ENCODE assay signal across 21 cellular contexts in the genomic region with DNA sequence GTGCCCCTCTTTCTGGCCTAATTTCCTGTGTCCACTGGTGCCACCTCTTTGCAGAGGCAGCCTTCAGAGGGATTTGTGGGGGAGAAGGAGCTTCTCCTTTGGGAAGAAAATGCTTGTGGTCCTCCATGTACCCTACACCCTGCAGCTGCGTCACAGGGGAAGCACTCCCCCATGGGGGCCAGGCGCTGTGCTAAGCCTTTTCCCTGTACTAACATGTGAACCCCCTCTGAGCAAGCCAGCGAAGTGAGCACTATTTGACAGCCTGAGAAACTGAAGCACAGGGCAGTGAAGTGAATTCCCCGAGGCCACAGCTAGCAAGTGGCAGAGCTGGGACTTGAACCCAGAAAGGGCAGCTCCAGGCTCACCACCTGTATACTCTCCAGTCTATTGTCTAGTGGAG. TPM values are rescaled to one million over a fixed set of nuclear protein-coding genes. Genes with fewer than 3 reads are reported as not detected.
DNase-seq lines count a peak whose midpoint lies in the region; ATAC-seq and TF ChIP-seq lines count a peak whose summit lies in the region.
"Had no signal": no experiment of that assay in that cellular context is flagged by ENCODE, and none has a peak within 500 bp of the region (broad histone marks: within the 10 kb centered on the region; RNA-seq: fewer than 3 reads in every experiment).

No MANE protein-coding gene starts in this region.

- H3K4me2 ChIP-seq in BLaER1: peak overlapping the region; percentile 88
- H3K4me2 ChIP-seq: smooth muscle cell had no signal

- no peak for ATAC-seq in T-helper 17 cell
- no peak for ATAC-seq in gastroesophageal sphincter
- no peak for ATAC-seq in GM21423 (IDR thresholded peaks at IDR 0.05; ENCODE audit: unreplicated experiment)
- ATAC-seq in GM18520 (IDR thresholded peaks at IDR 0.05; ENCODE audit: unreplicated experiment): no peak
- ATAC-seq: activated naive CD8-positive, alpha-beta T cell treated with anti-CD3 and anti-CD28 coated beads, Interleukin-2, amount 50 U/mL, for 24 hours; K562; natural killer cell treated with Interleukin-12 subunit alpha and Interleukin-12 subunit beta and Interleukin-15 and Interleukin-18, amount 100 ng/mL, for 72 hours; pancreas had no signal

- peaks cover 32% of the 10 kb centered on the region for H3K4me1 Mint-ChIP-seq in T-helper 17 cell

- DNase-seq in T-helper 17 cell (no peak), amniotic stem cell (lab: John Stamatoyannopoulos, UW) (no peak), DMS153 (lab: John Stamatoyannopoulos, UW) (no peak)
- DNase-seq: activated CD4-positive, alpha-beta T cell treated with anti-CD3 and anti-CD28 coated beads, Interleukin-2, amount 50 U/mL, for 1 hour; activated CD8-positive, alpha-beta memory T cell treated with anti-CD3 and anti-CD28 coated beads, Interleukin-2, amount 50 U/mL, for 4 hours; activated effector memory CD4-positive, alpha-beta T cell treated with anti-CD3 and anti-CD28 coated beads, Interleukin-2, amount 50 U/mL, for 16 hours; activated naive CD8-positive, alpha-beta T cell treated with anti-CD3 and anti-CD28 coated beads, Interleukin-2, amount 50 U/mL, for 24 hours; CD4-positive, CD25-positive, alpha-beta regulatory T cell; GF-D8; NCI-H748 treated with DMSO at 0.1 percent for 48 hours; pancreas; stimulated activated CD4-positive, alpha-beta T cell treated with anti-CD3 and anti-CD28 coated beads, Interleukin-4, amount 100 ng/mL, for 4 hours had no signal

- peaks cover 100% of the 10 kb centered on the region for H4K20me1 ChIP-seq in BLaER1

- no peak for TF ChIP-seq EP300 in gastroesophageal sphincter (IDR thresholded peaks at IDR 0.05)

- peaks cover 56% of the 10 kb centered on the region for H3K36me3 ChIP-seq in BLaER1
- no peaks in the 10 kb centered on the region for H3K36me3 ChIP-seq in gastroesophageal sphincter
- no peaks in the 10 kb centered on the region for H3K36me3 ChIP-seq in stomach smooth muscle (ENCODE audit: control insufficient read depth in 2 of 2, insufficient read depth in 2 of 2, low read length in 2 of 2)
- H3K36me3 ChIP-seq: pancreas had no signal

- H3K4me3 ChIP-seq in BLaER1 (no peak overlapping the region), gastroesophageal sphincter (no peak overlapping the region), stomach smooth muscle (ENCODE audit: low read length in 2 of 2) (peak overlapping the region in 1 of 2 donors; percentile 15)
- H3K4me3 ChIP-seq: K562, pancreas, smooth muscle cell had no signal

- H3K27me3 Mint-ChIP-seq in T-helper 17 cell: no peaks in the 10 kb centered on the region
- H3K27me3 Mint-ChIP-seq: activated naive CD8-positive, alpha-beta T cell treated with anti-CD3 and anti-CD28 coated beads, Interleukin-2, amount 50 U/mL, for 24 hours; CD4-positive, CD25-positive, alpha-beta regulatory T cell; natural killer cell treated with Interleukin-12 subunit alpha and Interleukin-12 subunit beta and Interleukin-15 and Interleukin-18, amount 100 ng/mL, for 72 hours had no signal

- no peak overlapping the region for H3K4me3 Mint-ChIP-seq in T-helper 17 cell
- H3K4me3 Mint-ChIP-seq: activated naive CD8-positive, alpha-beta T cell treated with anti-CD3 and anti-CD28 coated beads, Interleukin-2, amount 50 U/mL, for 24 hours; CD4-positive, CD25-positive, alpha-beta regulatory T cell; natural killer cell treated with Interleukin-12 subunit alpha and Interleukin-12 subunit beta and Interleukin-15 and Interleukin-18, amount 100 ng/mL, for 72 hours had no signal

- no peaks in the 10 kb centered on the region for H3K27me3 ChIP-seq in BLaER1
- no peaks in the 10 kb centered on the region for H3K27me3 ChIP-seq in gastroesophageal sphincter
- H3K27me3 ChIP-seq in stomach smooth muscle (ENCODE audit: control insufficient read depth in 1 of 2, insufficient read depth in 2 of 2, low read length in 2 of 2): no peaks in the 10 kb centered on the region
- H3K27me3 ChIP-seq: pancreas had no signal

- TF ChIP-seq CTCF in gastroesophageal sphincter (IDR thresholded peaks at IDR 0.05): no peak

- H3K36me3 Mint-ChIP-seq in T-helper 17 cell (ENCODE audit: low read depth): peaks cover 2% of the 10 kb centered on the region
- H3K36me3 Mint-ChIP-seq: CD4-positive, CD25-positive, alpha-beta regulatory T cell; natural killer cell treated with Interleukin-12 subunit alpha and Interleukin-12 subunit beta and Interleukin-15 and Interleukin-18, amount 100 ng/mL, for 72 hours had no signal

- H3K9ac ChIP-seq in BLaER1 (peak overlapping the region; percentile 52), stomach smooth muscle (ENCODE audit: low read length in 2 of 2) (no peak overlapping the region)

- peak overlapping the region; percentile 27 for H3K27ac Mint-ChIP-seq in T-helper 17 cell
- H3K27ac Mint-ChIP-seq: activated naive CD8-positive, alpha-beta T cell treated with anti-CD3 and anti-CD28 coated beads, Interleukin-2, amount 50 U/mL, for 24 hours; CD4-positive, CD25-positive, alpha-beta regulatory T cell had no signal

- H3K4me1 ChIP-seq in BLaER1 (peaks cover 97% of the 10 kb centered on the region), gastroesophageal sphincter (peaks cover 40 to 94% (median 54%) of the 10 kb centered on the region in 3 donors), stomach smooth muscle (ENCODE audit: control insufficient read depth, insufficient read depth, low read length) (peaks cover 66% of the 10 kb centered on the region)

- 100% methylated on average over 1 of the region's 4 CpGs; no CpG with 5 or more reads in 1 of the 2 donors for WGBS in gastroesophageal sphincter (ENCODE audit: low coverage in 1 of 2), 2 donors

- no peak for TF ChIP-seq POLR2A in gastroesophageal sphincter (IDR thresholded peaks at IDR 0.05)

- H3K9me3 ChIP-seq in BLaER1: no peaks in the 10 kb centered on the region
- no peaks in the 10 kb centered on the region for H3K9me3 ChIP-seq in T-helper 17 cell (ENCODE audit: control insufficient read depth, low read length, poor library complexity, severe bottlenecking)
- H3K9me3 ChIP-seq in gastroesophageal sphincter: no peaks in the 10 kb centered on the region
- no peaks in the 10 kb centered on the region for H3K9me3 ChIP-seq in stomach smooth muscle (ENCODE audit: control insufficient read depth in 2 of 2, low read length in 2 of 2)
- H3K9me3 ChIP-seq: pancreas had no signal

- H3K27ac ChIP-seq in BLaER1 (peak overlapping the region; percentile 65), gastroesophageal sphincter (peak overlapping the region; percentile 87 to 97 (median 94)), stomach smooth muscle (ENCODE audit: low read length) (peak overlapping the region; percentile 94)
- H3K27ac ChIP-seq: epithelial cell of prostate had no signal

RNA-seq across cellular contexts. Expression of gene ERGIC1, which starts 32.3 kb away (rescaled TPM):
- total RNA-seq in T-helper 17 cell: 10 to 100 TPM; 50.1 to 53.1 TPM
- total RNA-seq in gastroesophageal sphincter: 100 to 1,000 TPM; 116 to 172 (median 144) TPM
